In genomic region chr14:23076785-23077408, GRCh38 we compare ENCODE assay signal across 9 cellular contexts. TPM values are rescaled to one million over a fixed set of nuclear protein-coding genes. Genes with fewer than 3 reads are reported as not detected.
DNase-seq lines count a peak whose midpoint lies in the region; ATAC-seq, FAIRE-seq and TF ChIP-seq lines count a peak whose summit lies in the region.
"Had no signal": no experiment of that assay in that cellular context is flagged by ENCODE, and none has a peak within 500 bp of the region (broad histone marks: within the 10 kb centered on the region; RNA-seq: fewer than 3 reads in every experiment).

No MANE protein-coding gene starts in this region.

- peaks cover 7 to 49% of the 10 kb centered on the region in 2 donors for H3K4me1 ChIP-seq in left lung

- intact Hi-C loops in left lung (cut with DNase I) = no loop called here

- H3K27ac ChIP-seq in left lung = peak overlapping the region in 1 of 2 donors; percentile 83
- H3K27ac ChIP-seq: SJSA1 had no signal

- peaks cover 76% of the 10 kb centered on the region for H3K36me3 Mint-ChIP-seq in activated naive CD4-positive, alpha-beta T cell treated with anti-CD3 and anti-CD28 coated beads, Interleukin-2, amount 10 ng/mL, durations not matched to agents 7 days and 5 days

- DNase-seq in GM13976 (ENCODE audit: low spot score) (no peak), left lung (no peak), NCI-H345 treated with DMSO at 0.1 percent for 48 hours (lab: John Stamatoyannopoulos, UW; ENCODE audit: unreplicated experiment) (no peak)
- peak; percentile 51 for DNase-seq in activated naive CD4-positive, alpha-beta T cell treated with anti-CD3 and anti-CD28 coated beads, Interleukin-2, amount 10 ng/mL, durations not matched to agents 7 days and 5 days
- no peak for DNase-seq in NK-92 treated with Interleukin-12 subunit alpha and Interleukin-12 subunit beta, amount 100 ng/mL, for 24 hours (lab: John Stamatoyannopoulos, UW)

- in situ Hi-C loops in GM13976 (cut with MboI; ENCODE audit: low sequenced_read_pairs, unreplicated experiment) = no loop called here

- H3K9me3 ChIP-seq in left lung = no peaks in the 10 kb centered on the region
- H3K9me3 ChIP-seq: SJSA1 had no signal

- CTCF ChIA-PET in activated naive CD4-positive, alpha-beta T cell treated with anti-CD3 and anti-CD28 coated beads, Interleukin-2, amount 10 ng/mL, durations not matched to agents 7 days and 5 days (lab: Charles Lee) = interaction anchor here (0.6 to 3.2 kb wide), 23 partner anchors 8 to 169 kb away, joined by 3 to 28 read pairs (median 5); partner anchors contain the start of genes ACIN1 and C14orf119

- no peaks in the 10 kb centered on the region for H3K9me3 Mint-ChIP-seq in activated naive CD4-positive, alpha-beta T cell treated with anti-CD3 and anti-CD28 coated beads, Interleukin-2, amount 10 ng/mL, durations not matched to agents 7 days and 5 days

- no peaks in the 10 kb centered on the region for H3K27me3 Mint-ChIP-seq in activated naive CD4-positive, alpha-beta T cell treated with anti-CD3 and anti-CD28 coated beads, Interleukin-2, amount 10 ng/mL, durations not matched to agents 7 days and 5 days

- H3K4me1 Mint-ChIP-seq in activated naive CD4-positive, alpha-beta T cell treated with anti-CD3 and anti-CD28 coated beads, Interleukin-2, amount 10 ng/mL, durations not matched to agents 7 days and 5 days = peaks cover 5% of the 10 kb centered on the region

- peaks cover 3 to 100% of the 10 kb centered on the region in 2 donors for H3K36me3 ChIP-seq in left lung

- peak; percentile 40 for FAIRE-seq in A204.1 (lab: Jason Lieb, UNC)

- H3K4me3 Mint-ChIP-seq in activated naive CD4-positive, alpha-beta T cell treated with anti-CD3 and anti-CD28 coated beads, Interleukin-2, amount 10 ng/mL, durations not matched to agents 7 days and 5 days = no peak overlapping the region

- H3K27ac Mint-ChIP-seq in activated naive CD4-positive, alpha-beta T cell treated with anti-CD3 and anti-CD28 coated beads, Interleukin-2, amount 10 ng/mL, durations not matched to agents 7 days and 5 days = no peak overlapping the region

- ATAC-seq in left lung = peak; percentile 41
- no peak for ATAC-seq in HG02852 (IDR thresholded peaks at IDR 0.05; ENCODE audit: unreplicated experiment)
- no peak for ATAC-seq in HG03175 (IDR thresholded peaks at IDR 0.05; ENCODE audit: unreplicated experiment)

- no peak overlapping the region for H3K4me3 ChIP-seq in left lung
- H3K4me3 ChIP-seq: SJSA1 had no signal

- no peaks in the 10 kb centered on the region for H3K27me3 ChIP-seq in left lung
- H3K27me3 ChIP-seq: SJSA1 had no signal

- TF ChIP-seq CTCF in GM13976 (IDR thresholded peaks at IDR 0.05; ENCODE audit: borderline replicate concordance, control extremely low read depth, extremely low read depth, insufficient read depth, missing control alignments) (peak; percentile 40), left lung (IDR thresholded peaks at IDR 0.05) (peak; percentile 37 to 57)

RNA-seq across cellular contexts. Expression of gene ACIN1, which starts 18.0 kb away (rescaled TPM):
- 100 to 1,000 TPM; 137 to 159 TPM for total RNA-seq in left lung

RNA-seq across cellular contexts. Expression of gene C14orf119, which starts 18.4 kb away (rescaled TPM):
- 10 to 100 TPM; 52.6 to 67.6 TPM for total RNA-seq in left lung

RNA-seq across cellular contexts. Expression of gene CDH24, which starts 19.6 kb away (rescaled TPM):
- 1 to 10 TPM; 6.1 to 9.2 TPM for total RNA-seq in left lung

RNA-seq across cellular contexts. Expression of gene CIROP, which starts 27.9 kb away (rescaled TPM):
- not detected for total RNA-seq in left lung
- total RNA-seq: SJSA1 had no signal

RNA-seq across cellular contexts. Expression of gene PSMB11, which starts 34.9 kb away (rescaled TPM):
- total RNA-seq in left lung = not detected
- total RNA-seq: SJSA1 had no signal
